ENCODE assay signal across 1 cellular context in the genomic region with DNA sequence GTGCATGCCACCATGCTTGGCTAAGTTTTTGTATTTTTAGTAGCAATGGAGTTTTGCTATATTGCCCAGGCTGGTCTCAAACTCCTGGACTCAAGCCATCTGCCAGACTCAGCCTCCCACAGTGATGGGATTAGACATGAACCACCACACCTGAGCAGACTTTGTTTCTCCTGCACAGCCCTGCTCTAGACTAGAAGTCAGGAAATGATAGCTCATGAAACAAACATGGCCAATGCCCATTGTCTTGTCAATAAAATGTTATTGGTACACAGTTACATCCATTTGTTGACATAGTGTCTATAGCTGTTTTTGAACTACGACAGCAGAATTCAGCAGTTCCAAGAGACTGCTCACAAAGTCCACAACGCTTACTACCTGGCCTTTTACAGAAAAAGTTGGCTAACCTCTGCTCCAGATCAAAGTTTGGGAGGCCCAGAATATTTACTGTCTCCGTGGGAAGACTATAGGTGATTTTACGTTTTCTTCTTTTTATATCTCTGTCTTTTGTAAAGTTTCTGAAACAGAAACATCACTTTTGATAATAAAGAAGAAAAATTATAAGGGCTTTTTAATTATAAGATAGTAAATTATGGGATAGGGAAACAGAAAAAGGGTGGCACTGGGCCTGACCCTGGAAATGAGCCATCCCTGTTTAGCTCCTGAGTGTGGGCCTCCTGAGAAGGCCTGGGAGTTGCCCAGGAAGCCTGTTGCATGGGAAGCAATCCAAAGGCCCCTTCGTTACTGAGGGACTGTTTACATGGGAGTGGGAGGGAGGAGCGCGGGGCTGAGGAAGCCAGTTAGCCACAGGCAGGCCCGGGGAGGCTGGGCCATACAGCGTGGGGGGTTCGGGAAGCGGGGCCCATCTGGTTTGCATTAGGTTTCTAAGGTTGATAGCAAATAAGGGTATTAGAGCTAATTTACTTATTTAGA.
TF ChIP-seq lines count a peak whose summit lies in the region.

No MANE protein-coding gene starts in this region.

TF ChIP-seq in GM23338, 12 proteins besides CTCF, POLR2A, EP300 and RAD21 (continued from another document):
- no peak for TF ChIP-seq ZNF462 (CRISPR knock-in tag; IDR thresholded peaks at IDR 0.05)
- TF ChIP-seq EZH2 (IDR thresholded peaks at IDR 0.05; ENCODE audit: low read depth, unreplicated experiment): no peak
- no peak for TF ChIP-seq EZH2phosphoT487 (IDR thresholded peaks at IDR 0.05; ENCODE audit: unreplicated experiment)
- TF ChIP-seq, protein P1, sequence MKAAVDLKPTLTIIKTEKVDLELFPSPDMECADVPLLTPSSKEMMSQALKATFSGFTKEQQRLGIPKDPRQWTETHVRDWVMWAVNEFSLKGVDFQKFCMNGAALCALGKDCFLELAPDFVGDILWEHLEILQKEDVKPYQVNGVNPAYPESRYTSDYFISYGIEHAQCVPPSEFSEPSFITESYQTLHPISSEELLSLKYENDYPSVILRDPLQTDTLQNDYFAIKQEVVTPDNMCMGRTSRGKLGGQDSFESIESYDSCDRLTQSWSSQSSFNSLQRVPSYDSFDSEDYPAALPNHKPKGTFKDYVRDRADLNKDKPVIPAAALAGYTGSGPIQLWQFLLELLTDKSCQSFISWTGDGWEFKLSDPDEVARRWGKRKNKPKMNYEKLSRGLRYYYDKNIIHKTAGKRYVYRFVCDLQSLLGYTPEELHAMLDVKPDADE (IDR thresholded peaks at IDR 0.05): no peak
